ENCODE assay signal across 8 cellular contexts in genomic region chr17:17416400-17417360, GRCh38.
DNase-seq lines count a peak whose midpoint lies in the region; ATAC-seq and TF ChIP-seq lines count a peak whose summit lies in the region.

No MANE protein-coding gene starts in this region.

- ATAC-seq in naive thymus-derived CD4-positive, alpha-beta T cell: peak; percentile 75
- ATAC-seq in GM19324 (IDR thresholded peaks at IDR 0.05; ENCODE audit: low FRiP score, unreplicated experiment) (no peak), GM18870 (IDR thresholded peaks at IDR 0.05; ENCODE audit: unreplicated experiment) (no peak)

- H3K36me3 Mint-ChIP-seq in naive thymus-derived CD4-positive, alpha-beta T cell: no peaks in the 10 kb centered on the region

- H3K9me2 ChIP-seq in PC-9 (ENCODE audit: insufficient read depth): no peaks in the 10 kb centered on the region

- no peaks in the 10 kb centered on the region for H4K20me1 ChIP-seq in PC-9 (ENCODE audit: insufficient read depth)

- H3K27me3 Mint-ChIP-seq in naive thymus-derived CD4-positive, alpha-beta T cell: peaks cover 0 to 5% (median 0%) of the 10 kb centered on the region in 5 donors

- TF ChIP-seq CTCF in PC-9 (conservative IDR thresholded peaks at IDR 0.05): no peak

- peaks cover 8% of the 10 kb centered on the region; the same call in 1 of the 2 replicates for H3K27me3 ChIP-seq in PC-9 (ENCODE audit: insufficient read depth, low read depth)
- no peaks in the 10 kb centered on the region for H3K27me3 ChIP-seq in naive thymus-derived CD4-positive, alpha-beta T cell (ENCODE audit: control insufficient read depth in 2 of 2, insufficient read depth in 2 of 2, low read length in 2 of 2)

- H3K9me3 ChIP-seq in PC-9 (ENCODE audit: insufficient read depth, low read depth): 0 out of 2 replicates have a peak, but pooled peaks cover 3% of the 10 kb centered on the region
- no peaks in the 10 kb centered on the region for H3K9me3 ChIP-seq in naive thymus-derived CD4-positive, alpha-beta T cell (ENCODE audit: control insufficient read depth in 2 of 3, low read length in 3 of 3)

- peaks cover 0 to 3% (median 0%) of the 10 kb centered on the region in 11 donors for H3K9me3 Mint-ChIP-seq in naive thymus-derived CD4-positive, alpha-beta T cell

- H3K4me3 ChIP-seq in PC-9: no peak overlapping the region
- no peak overlapping the region for H3K4me3 ChIP-seq in naive thymus-derived CD4-positive, alpha-beta T cell (ENCODE audit: low read length)

- H3F3A ChIP-seq in PC-9 (ENCODE audit: insufficient read depth, low read depth): 0 out of 2 replicates have a peak, but pooled peaks cover 16% of the 10 kb centered on the region

- peak; percentile 24 for DNase-seq in DMS 273 (lab: John Stamatoyannopoulos, UW; ENCODE audit: unreplicated experiment)
- DNase-seq in DMS 273 treated with DMSO at 0.1 percent for 48 hours (lab: John Stamatoyannopoulos, UW): no peak
- DNase-seq in PC-9: peak in 1 of 2 experiments; percentile 39
- DNase-seq in dermis microvascular lymphatic vessel endothelial cell (ENCODE audit: low read depth in 2 of 2): peak; percentile 79 to 94
- peak in 4 of 9 donors; percentile 4 to 23 (median 16) for DNase-seq in naive thymus-derived CD4-positive, alpha-beta T cell
- DNase-seq in NCI-H226: no peak

- H3K36me3 ChIP-seq in PC-9 (ENCODE audit: low read depth): no peaks in the 10 kb centered on the region
- no peaks in the 10 kb centered on the region for H3K36me3 ChIP-seq in naive thymus-derived CD4-positive, alpha-beta T cell (ENCODE audit: control insufficient read depth in 2 of 3, insufficient read depth in 3 of 3, low read length in 3 of 3)

- no peaks in the 10 kb centered on the region for H3K79me2 ChIP-seq in PC-9 (ENCODE audit: low read depth)

- H2AFZ ChIP-seq in PC-9: peak overlapping the region; percentile 66; the same call in 1 of the 2 replicates

- peak overlapping the region; percentile 39 for H3K27ac ChIP-seq in PC-9
- no peak overlapping the region for H3K27ac ChIP-seq in naive thymus-derived CD4-positive, alpha-beta T cell (ENCODE audit: low read depth, low read length)

- CTCF ChIA-PET in PC-9 (lab: Charles Lee): no interaction called here
- CTCF ChIA-PET in naive thymus-derived CD4-positive, alpha-beta T cell (lab: Charles Lee): interaction anchor here (0.7 to 1.3 kb wide), 3 partner anchors 25 to 801 kb away, joined by 3 to 10 read pairs (median 4); no protein-coding TSS in a partner anchor

- POLR2A ChIA-PET in PC-9 (lab: Charles Lee; ENCODE audit: unreplicated experiment): no interaction called here
- POLR2A ChIA-PET in naive thymus-derived CD4-positive, alpha-beta T cell (lab: Charles Lee): interaction anchor here (0.8 to 2.1 kb wide), 4 partner anchors 12 to 25 kb away, joined by 3 to 13 read pairs (median 6); no protein-coding TSS in a partner anchor

- peaks cover 10 to 28% (median 23%) of the 10 kb centered on the region in 7 donors for H3K4me1 Mint-ChIP-seq in naive thymus-derived CD4-positive, alpha-beta T cell

- H3K27ac Mint-ChIP-seq in naive thymus-derived CD4-positive, alpha-beta T cell: peak overlapping the region in 7 of 9 donors; percentile 17 to 71 (median 45)

- H3K4me1 ChIP-seq in PC-9 (replicated peaks; ENCODE audit: insufficient read depth): peaks cover 18% of the 10 kb centered on the region
- H3K4me1 ChIP-seq in naive thymus-derived CD4-positive, alpha-beta T cell (ENCODE audit: control insufficient read depth in 2 of 2, insufficient read depth in 2 of 2, low read length in 2 of 2): peaks cover 0 to 9% of the 10 kb centered on the region in 2 donors

- peak overlapping the region in 4 of 10 donors; percentile 4 to 46 (median 32) for H3K4me3 Mint-ChIP-seq in naive thymus-derived CD4-positive, alpha-beta T cell

- H3K4me2 ChIP-seq in PC-9: peak overlapping the region; percentile 31; the same call in 1 of the 2 replicates

- intact Hi-C loops in PC-9 (cut with micrococcal nuclease; ENCODE audit: unreplicated experiment): no loop called here
- intact Hi-C loops in naive thymus-derived CD4-positive, alpha-beta T cell (cut with micrococcal nuclease): loop anchor here (1.0 kb wide), 2 partner anchors 25 to 61 kb away; no protein-coding TSS in a partner anchor

- BruUV-seq in PC-9 (replicated peaks; lab: Mats Ljungman, UMichigan): no TSS peak

Comparison
In these comparisons a context has a peak if more than half of its experiments do, and no peak if none do; other contexts are left out.
1. DNase-seq: peak in DMS 273 (single experiment) and dermis microvascular lymphatic vessel endothelial cell (2 of 2); none in DMS 273 treated with DMSO at 0.1 percent for 48 hours (single experiment) and NCI-H226 (single experiment).